In genomic region chr19:48645652-48646191, GRCh38 we compare ENCODE assay signal across 1 cellular context.
TF ChIP-seq lines count a peak whose summit lies in the region.

TSS of gene CA11 (minus strand) at chr19:48646187. CDS start at chr19:48645632, 555 bp downstream.

TF ChIP-seq in K562, 482 proteins besides CTCF, POLR2A, EP300 and RAD21 (continued from another document and continues in another):
- TF ChIP-seq ZEB2 (IDR thresholded peaks at IDR 0.05): peak; percentile 87; the same call in 1 of the 2 replicates
- TF ChIP-seq POLR2B (IDR thresholded peaks at IDR 0.05; ENCODE audit: low read depth, partially characterized antibody): peak; percentile 60
- TF ChIP-seq BRD9 (IDR thresholded peaks at IDR 0.05; ENCODE audit: low read depth, partially characterized antibody): peak; percentile 66
- peak; percentile 54; the same call in 1 of the 2 replicates for TF ChIP-seq TAF7 (tag; IDR thresholded peaks at IDR 0.05)
- TF ChIP-seq ZNF184 (CRISPR knock-in tag; IDR thresholded peaks at IDR 0.05): no peak
- peak; percentile 77 for TF ChIP-seq SMARCA5 (IDR thresholded peaks at IDR 0.05)
- TF ChIP-seq NCOA1 (IDR thresholded peaks at IDR 0.05; ENCODE audit: low read depth): peak; percentile 35; the same call in 1 of the 2 replicates
- no peak for TF ChIP-seq AFF4 (CRISPR knock-in tag; IDR thresholded peaks at IDR 0.05)
- TF ChIP-seq ZBTB40 (IDR thresholded peaks at IDR 0.05): peak; percentile 68; the same call in 1 of the 2 replicates
- TF ChIP-seq ZBTB40 (CRISPR knock-in tag; IDR thresholded peaks at IDR 0.05): no peak
- TF ChIP-seq THRAP3 (IDR thresholded peaks at IDR 0.05; ENCODE audit: borderline replicate concordance): 0 out of 2 replicates have a peak, but pooled peaks have one; percentile 32
- peak; percentile 67; the same call in 1 of the 2 replicates for TF ChIP-seq DIDO1 (tag; IDR thresholded peaks at IDR 0.05; ENCODE audit: low read depth)
- peak in 1 of 2 experiments; percentile 77; a peak in 1 of 4 replicates for TF ChIP-seq UBTF (IDR thresholded peaks at IDR 0.05; ENCODE audit: borderline replicate concordance in 1 of 2, low read depth in 2 of 2, low read length in 2 of 2)
- 0 out of 2 replicates have a peak, but pooled peaks have one; percentile 39 for TF ChIP-seq MCM3 (IDR thresholded peaks at IDR 0.05)
- TF ChIP-seq ZNF586 (CRISPR knock-in tag; conservative IDR thresholded peaks at IDR 0.05): no peak
- TF ChIP-seq DPF2 (IDR thresholded peaks at IDR 0.05): 0 out of 2 replicates have a peak, but pooled peaks have one; percentile 66
- TF ChIP-seq PKNOX1 (IDR thresholded peaks at IDR 0.05): peak; percentile 19; the same call in 1 of the 2 replicates
- no peak for TF ChIP-seq C11orf30 (IDR thresholded peaks at IDR 0.05; ENCODE audit: low read depth)
- TF ChIP-seq DMBX1 (CRISPR knock-in tag; IDR thresholded peaks at IDR 0.05; ENCODE audit: borderline replicate concordance): no peak
- TF ChIP-seq OTX1 (CRISPR knock-in tag; IDR thresholded peaks at IDR 0.05): peak; percentile 71; the same call in 1 of the 2 replicates
- TF ChIP-seq CREB3L1 (IDR thresholded peaks at IDR 0.05; ENCODE audit: borderline replicate concordance, low read depth): no peak
- 0 out of 2 replicates have a peak, but pooled peaks have one; percentile 62 for TF ChIP-seq ELF4 (CRISPR knock-in tag; IDR thresholded peaks at IDR 0.05)
- TF ChIP-seq NFIX (CRISPR knock-in tag; IDR thresholded peaks at IDR 0.05; ENCODE audit: low read depth): no peak
- 0 out of 2 replicates have a peak, but pooled peaks have one; percentile 59 for TF ChIP-seq SMARCE1 (IDR thresholded peaks at IDR 0.05)
- TF ChIP-seq THRB (CRISPR knock-in tag; conservative IDR thresholded peaks at IDR 0.05): peak; percentile 75; the same call in 1 of the 2 replicates
- TF ChIP-seq EZH2 (IDR thresholded peaks at IDR 0.05; ENCODE audit: borderline replicate concordance, low read depth, low read length): no peak
- peak; percentile 98 for TF ChIP-seq LARP7 (IDR thresholded peaks at IDR 0.05)
- peak; percentile 88 for TF ChIP-seq ZNF512 (tag; IDR thresholded peaks at IDR 0.05)
- peak; percentile 74; the same call in 1 of the 2 replicates for TF ChIP-seq MIER1 (IDR thresholded peaks at IDR 0.05; ENCODE audit: low read depth)
- 0 out of 2 replicates have a peak, but pooled peaks have one; percentile 36 for TF ChIP-seq BCOR (IDR thresholded peaks at IDR 0.05)
- no peak for TF ChIP-seq CEBPB (tag; IDR thresholded peaks at IDR 0.05)
- TF ChIP-seq ZNF263 (CRISPR knock-in tag; IDR thresholded peaks at IDR 0.05; ENCODE audit: borderline replicate concordance): peak; percentile 31
- TF ChIP-seq ZNF143 (CRISPR knock-in tag; IDR thresholded peaks at IDR 0.05): peak; percentile 5; the same call in 1 of the 2 replicates
- TF ChIP-seq ARHGAP35 (IDR thresholded peaks at IDR 0.05; ENCODE audit: partially characterized antibody): peak; percentile 81
- peak; percentile 52; the same call in 1 of the 2 replicates for TF ChIP-seq NFATC3 (IDR thresholded peaks at IDR 0.05)
